ENCODE assay signal across 22 cellular contexts in genomic region chr6:52741872-52742271, GRCh38. TPM values are rescaled to one million over a fixed set of nuclear protein-coding genes. Genes with fewer than 3 reads are reported as not detected.
"Had no signal": no experiment of that assay in that cellular context is flagged by ENCODE, and none has a peak within 500 bp of the region (broad histone marks: within the 10 kb centered on the region; RNA-seq: fewer than 3 reads in every experiment).

No MANE protein-coding gene starts in this region.

- H3K27ac ChIP-seq: adrenal gland, colonic mucosa, heart right ventricle, pancreas, thyroid gland had no signal

- H3K4me1 ChIP-seq: colonic mucosa, heart right ventricle, thyroid gland had no signal

- FAIRE-seq: pancreas, TTC549 had no signal

- H3K4me3 ChIP-seq: adrenal gland, colonic mucosa, heart right ventricle, lung, pancreas, thyroid gland had no signal

- H3K36me3 ChIP-seq: adrenal gland, colonic mucosa, heart right ventricle, pancreas, thyroid gland had no signal

- DNase-seq: activated B cell treated with CpG ODN at 0.5 μM for 24 hours; activated CD4-positive, alpha-beta T cell treated with anti-CD3 and anti-CD28 coated beads for 48 hours; activated CD8-positive, alpha-beta T cell treated with anti-CD3 and anti-CD28 coated beads for 36 hours; activated effector memory CD4-positive, alpha-beta T cell treated with Interleukin-2 at 50 U/mL for 16 hours; activated T-cell treated with anti-CD3 and anti-CD28 coated beads, Interleukin-2, amount 50 U/mL, for 4 hours; adrenal gland; central memory CD4-positive, alpha-beta T cell; colonic mucosa; effector CD4-positive, alpha-beta T cell; foreskin melanocyte; heart right ventricle; left colon; naive thymus-derived CD4-positive, alpha-beta T cell; pancreas; stimulated activated CD4-positive, alpha-beta T cell treated with anti-CD3 and anti-CD28 coated beads, Interleukin-12 subunit alpha, Interleukin-12 subunit beta, amount 100 ng/mL, for 4 hours; T-helper 17 cell; thyroid gland had no signal

- H3K9me3 ChIP-seq: adrenal gland, colonic mucosa, pancreas, thyroid gland had no signal

- ATAC-seq: activated CD8-positive, alpha-beta T cell treated with anti-CD3 and anti-CD28 coated beads for 36 hours; activated T-cell treated with anti-CD3 and anti-CD28 coated beads, Interleukin-2, amount 50 U/mL, for 4 hours; heart right ventricle; left colon; naive thymus-derived CD4-positive, alpha-beta T cell; pancreas; stimulated activated effector memory CD8-positive, alpha-beta T cell treated with anti-CD3 and anti-CD28 coated beads, Interleukin-12 subunit alpha, Interleukin-12 subunit beta, amount 100 ng/mL, for 72 hours; T-helper 17 cell had no signal

- H3K27me3 ChIP-seq: adrenal gland, colonic mucosa, heart right ventricle, pancreas, thyroid gland had no signal

RNA-seq across cellular contexts. Expression of gene GSTA2, which starts 21.4 kb away (rescaled TPM):
- total RNA-seq: activated B cell treated with CpG ODN at 0.5 μM for 24 hours; activated CD8-positive, alpha-beta T cell treated with anti-CD3 and anti-CD28 coated beads for 36 hours; activated T-cell treated with anti-CD3 and anti-CD28 coated beads, Interleukin-2, amount 50 U/mL, for 4 hours; heart right ventricle; left colon; mononuclear cell; naive thymus-derived CD4-positive, alpha-beta T cell; T-helper 17 cell; urinary bladder had no signal
- polyA plus RNA-seq: heart right ventricle; naive thymus-derived CD4-positive, alpha-beta T cell; urinary bladder had no signal
